ENCODE assay signal across 1 cellular context in the genomic region with DNA sequence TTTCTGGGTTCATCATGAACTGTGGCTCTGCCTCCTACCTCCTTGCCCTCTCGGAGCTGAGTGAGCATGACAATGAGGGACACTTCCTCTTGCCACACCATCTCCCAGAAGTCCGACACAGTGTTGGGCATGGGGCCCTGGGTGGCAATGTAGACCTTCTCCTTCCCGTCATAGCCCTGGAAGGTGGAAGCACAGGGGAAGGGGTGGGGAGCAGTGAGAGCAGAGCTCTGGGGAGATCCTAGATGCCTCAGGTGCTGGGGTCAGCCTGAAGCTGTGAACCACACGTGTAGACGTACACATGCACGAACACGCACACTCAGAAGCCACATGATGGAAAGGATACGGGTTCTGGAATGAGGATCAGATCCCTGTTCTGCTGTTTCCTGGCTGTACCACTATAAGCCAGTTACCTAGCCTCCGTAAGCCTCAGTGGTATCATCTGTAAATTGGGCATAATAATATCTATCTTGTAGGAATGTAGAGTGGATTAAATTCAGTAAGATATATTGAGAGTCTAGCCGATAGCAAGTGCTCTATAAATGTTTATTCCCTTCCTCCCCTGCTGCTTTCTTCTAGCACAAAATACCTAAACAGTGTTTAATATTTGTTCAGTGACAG.
TF ChIP-seq lines count a peak whose summit lies in the region.

No MANE protein-coding gene starts in this region.

TF ChIP-seq in HCT116, 20 proteins besides CTCF, POLR2A, EP300 and RAD21:
- TF ChIP-seq CBX3 (IDR thresholded peaks at IDR 0.05; ENCODE audit: low read depth): no peak
- no peak for TF ChIP-seq FOSL1 (IDR thresholded peaks at IDR 0.05; ENCODE audit: low read depth)
- no peak for TF ChIP-seq SP1 (IDR thresholded peaks at IDR 0.05; ENCODE audit: low read depth)
TF ChIP-seq in HCT116: peak in this region for 0.
